In the genomic region with DNA sequence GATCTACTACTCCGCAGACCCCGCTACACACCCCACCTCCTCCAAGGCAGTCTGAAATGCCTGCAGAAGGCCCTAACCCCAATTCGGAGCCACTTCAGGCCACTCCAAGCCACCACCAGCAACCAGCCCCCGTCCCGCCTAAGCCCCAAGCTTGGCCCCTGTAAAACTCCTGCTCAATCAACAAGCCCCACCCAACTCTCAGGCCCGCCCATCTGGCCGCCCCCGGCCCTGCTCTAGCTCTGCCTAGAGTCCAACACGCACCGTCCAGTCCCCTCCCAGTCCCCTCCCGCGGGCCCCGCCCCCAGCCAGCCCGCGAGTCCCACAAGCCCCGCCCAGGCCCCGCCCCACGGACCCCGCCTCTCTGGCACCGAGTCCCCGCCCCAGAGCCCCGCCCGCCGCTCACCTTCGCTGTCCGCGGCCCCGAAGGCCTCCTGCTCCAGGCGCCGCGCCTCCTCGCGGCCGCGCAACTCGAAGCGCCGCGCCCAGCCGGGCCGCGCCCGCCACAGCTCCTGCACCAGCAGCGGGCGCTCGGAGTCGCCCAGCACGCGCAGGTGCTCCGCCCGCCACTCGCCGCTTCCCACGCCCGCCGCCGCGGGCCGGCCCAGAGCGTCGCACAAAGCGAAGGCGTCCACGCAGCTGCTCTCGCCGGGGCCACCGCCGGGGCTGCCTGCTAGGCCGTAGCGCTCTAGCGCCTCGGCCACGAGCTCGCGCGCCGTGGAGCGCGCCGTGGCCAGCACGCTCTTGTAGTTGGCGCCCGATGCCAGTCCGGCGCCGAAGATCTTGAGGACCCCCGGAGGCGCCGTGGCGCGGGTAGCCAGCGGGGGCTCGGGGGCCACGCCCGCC, we compare ENCODE assay signal across 8 cellular contexts. TPM values are rescaled to one million over a fixed set of nuclear protein-coding genes. Genes with fewer than 3 reads are reported as not detected.
DNase-seq lines count a peak whose midpoint lies in the region; ATAC-seq and TF ChIP-seq lines count a peak whose summit lies in the region.

No MANE protein-coding gene starts in this region.

- H3K27me3 ChIP-seq in RWPE2 (ENCODE audit: insufficient read depth, poor library complexity, severe bottlenecking) (no peaks in the 10 kb centered on the region), neural cell (ENCODE audit: insufficient read depth, low read depth, low read length) (peaks cover 13% of the 10 kb centered on the region)

- H3F3A ChIP-seq in neural cell (ENCODE audit: insufficient read depth, low read length, poor library complexity, severe bottlenecking), result no peaks in the 10 kb centered on the region

- ATAC-seq in GM21526 (IDR thresholded peaks at IDR 0.05; ENCODE audit: low FRiP score, unreplicated experiment), result peak; percentile 71
- ATAC-seq in RWPE2 (ENCODE audit: low read depth), result peak; percentile 82
- ATAC-seq in stimulated activated naive CD8-positive, alpha-beta T cell treated with anti-CD3 and anti-CD28 coated beads, Interleukin-15, Interleukin-2, amounts not matched to agents 100 U/mL and 50 U/mL, for 24 hours, result peak; percentile 93

- peaks cover 11% of the 10 kb centered on the region for H3K4me1 ChIP-seq in RWPE2 (ENCODE audit: insufficient read depth, poor library complexity, severe bottlenecking)

- H3K9me3 ChIP-seq in RWPE2 (ENCODE audit: severe bottlenecking) (no peaks in the 10 kb centered on the region), neural cell (ENCODE audit: low read length) (no peaks in the 10 kb centered on the region)

- H3K27ac ChIP-seq in RWPE2 (ENCODE audit: poor library complexity, severe bottlenecking), result no peak overlapping the region
- no peak overlapping the region for H3K27ac ChIP-seq in neural cell (ENCODE audit: low read length)

- peak overlapping the region; percentile 67 for H3K9ac ChIP-seq in neural cell (ENCODE audit: low read length)

- no peak overlapping the region for H2AFZ ChIP-seq in neural cell (ENCODE audit: low read depth, low read length)

- peak; percentile 97 for DNase-seq in COLO668 (lab: John Stamatoyannopoulos, UW; ENCODE audit: unreplicated experiment)
- DNase-seq in LNCaP clone FGC (ENCODE audit: low read depth), result peak; percentile 38
- DNase-seq in RWPE2 (ENCODE audit: low spot score), result peak; percentile 92
- DNase-seq in activated effector memory CD4-positive, alpha-beta T cell treated with anti-CD3 and anti-CD28 coated beads, Interleukin-2, amount 50 U/mL, for 16 hours, result peak; percentile 97
- peak; percentile 90 for DNase-seq in fibroblast of villous mesenchyme (ENCODE audit: low read depth)
- DNase-seq in stimulated activated naive CD8-positive, alpha-beta T cell treated with anti-CD3 and anti-CD28 coated beads, Interleukin-15, Interleukin-2, amounts not matched to agents 100 U/mL and 50 U/mL, for 24 hours, result peak; percentile 97

- H3K36me3 ChIP-seq in RWPE2 (ENCODE audit: low read depth), result no peaks in the 10 kb centered on the region
- H3K36me3 ChIP-seq in neural cell (ENCODE audit: insufficient read depth, low read length), result no peaks in the 10 kb centered on the region

- no peaks in the 10 kb centered on the region for H3K79me2 ChIP-seq in neural cell (replicated peaks; ENCODE audit: insufficient read depth, low read length)

- peak; percentile 54 for TF ChIP-seq RAD21 in neural cell (conservative IDR thresholded peaks at IDR 0.05)

- H3K4me2 ChIP-seq in neural cell (ENCODE audit: low read length), result no peak overlapping the region

- H4K20me1 ChIP-seq in neural cell (ENCODE audit: insufficient read depth), result no peaks in the 10 kb centered on the region

- H3K9me2 ChIP-seq in neural cell (ENCODE audit: insufficient read depth, low read length), result no peaks in the 10 kb centered on the region

- TF ChIP-seq CTCF in LNCaP clone FGC (IDR thresholded peaks at IDR 0.05; ENCODE audit: control insufficient read depth, extremely low read depth, insufficient read depth) (peak; percentile 61), RWPE2 (IDR thresholded peaks at IDR 0.05; ENCODE audit: poor library complexity, severe bottlenecking) (peak; percentile 77), fibroblast of villous mesenchyme (IDR thresholded peaks at IDR 0.05; ENCODE audit: insufficient read depth, low read depth, low read length) (peak; percentile 22), neural cell (IDR thresholded peaks at IDR 0.05; ENCODE audit: poor library complexity, severe bottlenecking) (peak; percentile 71)

- H3K4me3 ChIP-seq in LNCaP clone FGC (ENCODE audit: low read depth, low read length), result peak overlapping the region; percentile 36
- H3K4me3 ChIP-seq in RWPE2 (ENCODE audit: severe bottlenecking), result peak overlapping the region; percentile 42
- H3K4me3 ChIP-seq in fibroblast of villous mesenchyme (ENCODE audit: low read depth, low read length), result peak overlapping the region; percentile 41
- H3K4me3 ChIP-seq in neural cell (ENCODE audit: low read length), result peak overlapping the region; percentile 67

- TF ChIP-seq EP300 in neural cell (conservative IDR thresholded peaks at IDR 0.05; ENCODE audit: poor library complexity, severe bottlenecking), result peak; percentile 26

TF ChIP-seq in neural cell, 6 proteins besides CTCF, POLR2A, EP300 and RAD21:
- TF ChIP-seq SMC3 (conservative IDR thresholded peaks at IDR 0.05; ENCODE audit: poor library complexity) (peak; percentile 64), MXI1 (conservative IDR thresholded peaks at IDR 0.05; ENCODE audit: poor library complexity, severe bottlenecking) (peak; percentile 70), POLR2AphosphoS5 (IDR thresholded peaks at IDR 0.05) (peak; percentile 44), EZH2 (IDR thresholded peaks at IDR 0.05; ENCODE audit: borderline replicate concordance, insufficient read depth, low read length, poor library complexity, severe bottlenecking) (no peak)

RNA-seq across cellular contexts. Expression of gene RASIP1, which starts 1.6 kb away (rescaled TPM):
- 0.97 and 2.6 TPM in 2 replicates for total RNA-seq in fibroblast of villous mesenchyme
- polyA plus RNA-seq in neural cell, result 0.26 TPM in 1 of 2 replicates, not detected in the other
- polyA minus RNA-seq in neural cell, result 0.12 and 0.24 TPM in 2 replicates

RNA-seq across cellular contexts. Expression of gene IZUMO1, which starts 7.9 kb away (rescaled TPM):
- total RNA-seq in fibroblast of villous mesenchyme, result under 0.01 TPM in 1 of 2 replicates, not detected in the other
- not detected in 2 replicates for polyA plus RNA-seq in neural cell
- not detected in 2 replicates for polyA minus RNA-seq in neural cell

RNA-seq across cellular contexts. Expression of gene FUT1, which starts 13.7 kb away (rescaled TPM):
- under 0.01 TPM in 2 replicates for total RNA-seq in fibroblast of villous mesenchyme
- polyA plus RNA-seq in neural cell, result 0.15 and 0.26 TPM in 2 replicates
- 0.49 and 0.58 TPM in 2 replicates for polyA minus RNA-seq in neural cell

RNA-seq across cellular contexts. Expression of gene FGF21, which starts 16.5 kb away (rescaled TPM):
- total RNA-seq in fibroblast of villous mesenchyme, result not detected in 2 replicates
- not detected in 2 replicates for polyA plus RNA-seq in neural cell
- polyA minus RNA-seq in neural cell, result not detected in 2 replicates

RNA-seq across cellular contexts. Expression of gene MAMSTR, which starts 19.3 kb away (rescaled TPM):
- 1.7 and 2.3 TPM in 2 replicates for total RNA-seq in fibroblast of villous mesenchyme
- polyA plus RNA-seq in neural cell, result 0.36 and 0.96 TPM in 2 replicates
- 0.69 and 0.73 TPM in 2 replicates for polyA minus RNA-seq in neural cell

Comparison
In these comparisons a context has a peak if more than half of its experiments do, and no peak if none do; other contexts are left out.
1. DNase-seq: peak in every context shown above with its lines; median percentile 97 in COLO668; 97 in activated effector memory CD4-positive, alpha-beta T cell treated with anti-CD3 and anti-CD28 coated beads, Interleukin-2, amount 50 U/mL, for 16 hours; 97 in stimulated activated naive CD8-positive, alpha-beta T cell treated with anti-CD3 and anti-CD28 coated beads, Interleukin-15, Interleukin-2, amounts not matched to agents 100 U/mL and 50 U/mL, for 24 hours; 92 in RWPE2; 90 in fibroblast of villous mesenchyme; 38 in LNCaP clone FGC.
2. CTCF ChIP-seq: peak in every context shown above with its lines; median percentile 77 in RWPE2; 71 in neural cell; 61 in LNCaP clone FGC; 22 in fibroblast of villous mesenchyme.